Comparison of ENCODE assay signal across 1 cellular context in the genomic region with DNA sequence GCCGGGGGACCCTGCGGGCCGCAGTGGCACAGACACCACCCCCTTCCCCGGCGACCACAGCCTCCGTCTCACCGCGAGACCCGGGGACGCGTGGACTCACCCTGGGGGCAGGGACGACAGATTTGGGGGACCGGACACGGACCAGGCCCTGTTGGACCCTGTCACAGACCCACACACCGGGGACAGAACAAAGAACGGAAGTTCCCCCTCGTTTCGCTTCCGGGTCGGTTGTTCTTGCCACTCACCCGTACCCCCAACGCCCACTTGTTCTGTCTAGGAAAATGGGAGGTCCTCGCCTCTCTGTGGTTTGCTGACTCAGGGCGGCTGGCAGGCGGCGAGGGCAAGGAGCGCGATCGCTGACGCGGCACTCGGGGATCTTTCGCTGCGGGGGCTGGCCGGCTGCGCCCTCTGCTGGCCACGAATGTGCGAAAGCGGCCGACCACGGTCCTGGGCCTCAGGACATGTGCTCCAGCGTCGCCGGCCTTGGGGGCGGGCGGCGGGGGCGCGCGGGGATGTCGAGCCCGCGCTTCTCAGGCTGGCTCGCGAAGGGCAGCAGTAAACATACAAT.
A peak's percentile ranks its signal among the peaks of the same experiment; 100 is the strongest.
TF ChIP-seq lines count a peak whose summit lies in the region.

ZNF3 (minus strand) TSS at position 189 of the 568 bp plus-strand sequence. CDS start 4,366 bp downstream, outside the sequence.

TF ChIP-seq in GM12878, 131 proteins besides CTCF, POLR2A, EP300 and RAD21 (continued from another document and continues in another):
- TF ChIP-seq, protein P1, sequence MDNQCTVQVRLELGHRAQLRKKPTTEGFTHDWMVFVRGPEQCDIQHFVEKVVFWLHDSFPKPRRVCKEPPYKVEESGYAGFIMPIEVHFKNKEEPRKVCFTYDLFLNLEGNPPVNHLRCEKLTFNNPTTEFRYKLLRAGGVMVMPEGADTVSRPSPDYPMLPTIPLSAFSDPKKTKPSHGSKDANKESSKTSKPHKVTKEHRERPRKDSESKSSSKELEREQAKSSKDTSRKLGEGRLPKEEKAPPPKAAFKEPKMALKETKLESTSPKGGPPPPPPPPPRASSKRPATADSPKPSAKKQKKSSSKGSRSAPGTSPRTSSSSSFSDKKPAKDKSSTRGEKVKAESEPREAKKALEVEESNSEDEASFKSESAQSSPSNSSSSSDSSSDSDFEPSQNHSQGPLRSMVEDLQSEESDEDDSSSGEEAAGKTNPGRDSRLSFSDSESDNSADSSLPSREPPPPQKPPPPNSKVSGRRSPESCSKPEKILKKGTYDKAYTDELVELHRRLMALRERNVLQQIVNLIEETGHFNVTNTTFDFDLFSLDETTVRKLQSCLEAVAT (IDR thresholded peaks at IDR 0.05) = peak; percentile 98
- TF ChIP-seq DPF2 (IDR thresholded peaks at IDR 0.05) (no peak; the same call in none of the 2 replicates), FOXM1 (IDR thresholded peaks at IDR 0.05; ENCODE audit: low read depth, low read length) (0 out of 2 replicates have a peak, but pooled peaks have one; percentile 42), SIN3A (IDR thresholded peaks at IDR 0.05; ENCODE audit: low read depth, low read length) (peak; percentile 86), PBX3 (IDR thresholded peaks at IDR 0.05; ENCODE audit: insufficient replicate concordance, low read depth, low read length) (peak; percentile 84), HCFC1 (IDR thresholded peaks at IDR 0.05; ENCODE audit: low read length) (peak; percentile 84), MEF2A (IDR thresholded peaks at IDR 0.05; ENCODE audit: insufficient read depth, low read depth, low read length) (peak; percentile 75), ZNF592 (IDR thresholded peaks at IDR 0.05) (peak; percentile 78; the same call in 1 of the 2 replicates), YY1 (IDR thresholded peaks at IDR 0.05; ENCODE audit: low read depth, low read length) (peak; percentile 70), GABPA (IDR thresholded peaks at IDR 0.05; ENCODE audit: low read depth) (peak; percentile 98), STAT1 (conservative IDR thresholded peaks at IDR 0.05) (0 out of 2 replicates have a peak, but pooled peaks have one; percentile 50), KLF5 (IDR thresholded peaks at IDR 0.05; ENCODE audit: partially characterized antibody) (peak; percentile 12), MAX (IDR thresholded peaks at IDR 0.05; ENCODE audit: low read depth, low read length) (peak; percentile 94), CBX5 (IDR thresholded peaks at IDR 0.05; ENCODE audit: low read depth) (peak; percentile 23; the same call in 1 of the 2 replicates), MXI1 (IDR thresholded peaks at IDR 0.05; ENCODE audit: low read depth, low read length) (peak; percentile 95), HDGF (IDR thresholded peaks at IDR 0.05) (no peak), IRF3 (IDR thresholded peaks at IDR 0.05) (peak; percentile 13; the same call in 1 of the 2 replicates), ZSCAN29 (IDR thresholded peaks at IDR 0.05) (peak; percentile 19; the same call in 1 of the 2 replicates), JUND (IDR thresholded peaks at IDR 0.05; ENCODE audit: low read depth, low read length) (peak; percentile 60; the same call in 1 of the 2 replicates), MYC (IDR thresholded peaks at IDR 0.05; ENCODE audit: insufficient read depth, insufficient read length, insufficient replicate concordance, low read length, severe bottlenecking) (peak; percentile 82), TCF12 (IDR thresholded peaks at IDR 0.05; ENCODE audit: low read depth, low read length) (peak; percentile 69), EGR1 (IDR thresholded peaks at IDR 0.05; ENCODE audit: borderline replicate concordance in 1 of 2, low read depth in 2 of 2, low read length in 2 of 2) (peak; percentile 69 to 92), CHD2 (IDR thresholded peaks at IDR 0.05; ENCODE audit: borderline replicate concordance, low read depth, low read length) (peak; percentile 79; the same call in 1 of the 2 replicates), PML (IDR thresholded peaks at IDR 0.05; ENCODE audit: low read length) (peak; percentile 91), POLR2AphosphoS2 (IDR thresholded peaks at IDR 0.05; ENCODE audit: low read depth, low read length) (0 out of 2 replicates have a peak, but pooled peaks have one; percentile 36), SMARCA5 (IDR thresholded peaks at IDR 0.05) (peak; percentile 87), BCL11A (IDR thresholded peaks at IDR 0.05; ENCODE audit: low read depth, low read length) (0 out of 2 replicates have a peak, but pooled peaks have one; percentile 11), ZNF24 (IDR thresholded peaks at IDR 0.05) (no peak), NBN (IDR thresholded peaks at IDR 0.05) (peak; percentile 89), PAX5 (IDR thresholded peaks at IDR 0.05; ENCODE audit: borderline replicate concordance, low read depth, low read length) (peak; percentile 74; the same call in 1 of the 2 replicates), SIX5 (IDR thresholded peaks at IDR 0.05; ENCODE audit: low read depth, low read length, severe bottlenecking) (peak; percentile 62), NR2F1 (conservative IDR thresholded peaks at IDR 0.05) (peak; percentile 73), ATF3 (IDR thresholded peaks at IDR 0.05; ENCODE audit: borderline replicate concordance, extremely low read depth, low read depth, low read length) (no peak), RUNX3 (IDR thresholded peaks at IDR 0.05; ENCODE audit: low read length) (peak; percentile 92), RFX5 (IDR thresholded peaks at IDR 0.05; ENCODE audit: low read depth, low read length) (peak; percentile 18; the same call in 1 of the 2 replicates)
- TF ChIP-seq, protein P2, sequence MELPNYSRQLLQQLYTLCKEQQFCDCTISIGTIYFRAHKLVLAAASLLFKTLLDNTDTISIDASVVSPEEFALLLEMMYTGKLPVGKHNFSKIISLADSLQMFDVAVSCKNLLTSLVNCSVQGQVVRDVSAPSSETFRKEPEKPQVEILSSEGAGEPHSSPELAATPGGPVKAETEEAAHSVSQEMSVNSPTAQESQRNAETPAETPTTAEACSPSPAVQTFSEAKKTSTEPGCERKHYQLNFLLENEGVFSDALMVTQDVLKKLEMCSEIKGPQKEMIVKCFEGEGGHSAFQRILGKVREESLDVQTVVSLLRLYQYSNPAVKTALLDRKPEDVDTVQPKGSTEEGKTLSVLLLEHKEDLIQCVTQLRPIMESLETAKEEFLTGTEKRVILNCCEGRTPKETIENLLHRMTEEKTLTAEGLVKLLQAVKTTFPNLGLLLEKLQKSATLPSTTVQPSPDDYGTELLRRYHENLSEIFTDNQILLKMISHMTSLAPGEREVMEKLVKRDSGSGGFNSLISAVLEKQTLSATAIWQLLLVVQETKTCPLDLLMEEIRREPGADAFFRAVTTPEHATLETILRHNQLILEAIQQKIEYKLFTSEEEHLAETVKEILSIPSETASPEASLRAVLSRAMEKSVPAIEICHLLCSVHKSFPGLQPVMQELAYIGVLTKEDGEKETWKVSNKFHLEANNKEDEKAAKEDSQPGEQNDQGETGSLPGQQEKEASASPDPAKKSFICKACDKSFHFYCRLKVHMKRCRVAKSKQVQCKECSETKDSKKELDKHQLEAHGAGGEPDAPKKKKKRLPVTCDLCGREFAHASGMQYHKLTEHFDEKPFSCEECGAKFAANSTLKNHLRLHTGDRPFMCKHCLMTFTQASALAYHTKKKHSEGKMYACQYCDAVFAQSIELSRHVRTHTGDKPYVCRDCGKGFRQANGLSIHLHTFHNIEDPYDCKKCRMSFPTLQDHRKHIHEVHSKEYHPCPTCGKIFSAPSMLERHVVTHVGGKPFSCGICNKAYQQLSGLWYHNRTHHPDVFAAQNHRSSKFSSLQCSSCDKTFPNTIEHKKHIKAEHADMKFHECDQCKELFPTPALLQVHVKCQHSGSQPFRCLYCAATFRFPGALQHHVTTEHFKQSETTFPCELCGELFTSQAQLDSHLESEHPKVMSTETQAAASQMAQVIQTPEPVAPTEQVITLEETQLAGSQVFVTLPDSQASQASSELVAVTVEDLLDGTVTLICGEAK (IDR thresholded peaks at IDR 0.05; ENCODE audit: borderline replicate concordance) = peak; percentile 98
- TF ChIP-seq, protein P3, sequence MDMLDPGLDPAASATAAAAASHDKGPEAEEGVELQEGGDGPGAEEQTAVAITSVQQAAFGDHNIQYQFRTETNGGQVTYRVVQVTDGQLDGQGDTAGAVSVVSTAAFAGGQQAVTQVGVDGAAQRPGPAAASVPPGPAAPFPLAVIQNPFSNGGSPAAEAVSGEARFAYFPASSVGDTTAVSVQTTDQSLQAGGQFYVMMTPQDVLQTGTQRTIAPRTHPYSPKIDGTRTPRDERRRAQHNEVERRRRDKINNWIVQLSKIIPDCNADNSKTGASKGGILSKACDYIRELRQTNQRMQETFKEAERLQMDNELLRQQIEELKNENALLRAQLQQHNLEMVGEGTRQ (IDR thresholded peaks at IDR 0.05; ENCODE audit: borderline replicate concordance, low read depth, low read length) = no peak; the same call in 1 of the 2 replicates
- TF ChIP-seq, protein P4, sequence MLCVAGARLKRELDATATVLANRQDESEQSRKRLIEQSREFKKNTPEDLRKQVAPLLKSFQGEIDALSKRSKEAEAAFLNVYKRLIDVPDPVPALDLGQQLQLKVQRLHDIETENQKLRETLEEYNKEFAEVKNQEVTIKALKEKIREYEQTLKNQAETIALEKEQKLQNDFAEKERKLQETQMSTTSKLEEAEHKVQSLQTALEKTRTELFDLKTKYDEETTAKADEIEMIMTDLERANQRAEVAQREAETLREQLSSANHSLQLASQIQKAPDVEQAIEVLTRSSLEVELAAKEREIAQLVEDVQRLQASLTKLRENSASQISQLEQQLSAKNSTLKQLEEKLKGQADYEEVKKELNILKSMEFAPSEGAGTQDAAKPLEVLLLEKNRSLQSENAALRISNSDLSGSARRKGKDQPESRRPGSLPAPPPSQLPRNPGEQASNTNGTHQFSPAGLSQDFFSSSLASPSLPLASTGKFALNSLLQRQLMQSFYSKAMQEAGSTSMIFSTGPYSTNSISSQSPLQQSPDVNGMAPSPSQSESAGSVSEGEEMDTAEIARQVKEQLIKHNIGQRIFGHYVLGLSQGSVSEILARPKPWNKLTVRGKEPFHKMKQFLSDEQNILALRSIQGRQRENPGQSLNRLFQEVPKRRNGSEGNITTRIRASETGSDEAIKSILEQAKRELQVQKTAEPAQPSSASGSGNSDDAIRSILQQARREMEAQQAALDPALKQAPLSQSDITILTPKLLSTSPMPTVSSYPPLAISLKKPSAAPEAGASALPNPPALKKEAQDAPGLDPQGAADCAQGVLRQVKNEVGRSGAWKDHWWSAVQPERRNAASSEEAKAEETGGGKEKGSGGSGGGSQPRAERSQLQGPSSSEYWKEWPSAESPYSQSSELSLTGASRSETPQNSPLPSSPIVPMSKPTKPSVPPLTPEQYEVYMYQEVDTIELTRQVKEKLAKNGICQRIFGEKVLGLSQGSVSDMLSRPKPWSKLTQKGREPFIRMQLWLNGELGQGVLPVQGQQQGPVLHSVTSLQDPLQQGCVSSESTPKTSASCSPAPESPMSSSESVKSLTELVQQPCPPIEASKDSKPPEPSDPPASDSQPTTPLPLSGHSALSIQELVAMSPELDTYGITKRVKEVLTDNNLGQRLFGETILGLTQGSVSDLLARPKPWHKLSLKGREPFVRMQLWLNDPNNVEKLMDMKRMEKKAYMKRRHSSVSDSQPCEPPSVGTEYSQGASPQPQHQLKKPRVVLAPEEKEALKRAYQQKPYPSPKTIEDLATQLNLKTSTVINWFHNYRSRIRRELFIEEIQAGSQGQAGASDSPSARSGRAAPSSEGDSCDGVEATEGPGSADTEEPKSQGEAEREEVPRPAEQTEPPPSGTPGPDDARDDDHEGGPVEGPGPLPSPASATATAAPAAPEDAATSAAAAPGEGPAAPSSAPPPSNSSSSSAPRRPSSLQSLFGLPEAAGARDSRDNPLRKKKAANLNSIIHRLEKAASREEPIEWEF (IDR thresholded peaks at IDR 0.05; ENCODE audit: insufficient replicate concordance, low read depth, low read length) = no peak
